In genomic region chr13:48244159-48244558, GRCh38 we compare ENCODE assay signal across 21 cellular contexts. TPM values are rescaled to one million over a fixed set of nuclear protein-coding genes. Genes with fewer than 3 reads are reported as not detected.
DNase-seq lines count a peak whose midpoint lies in the region; ATAC-seq and TF ChIP-seq lines count a peak whose summit lies in the region.
"Had no signal": no experiment of that assay in that cellular context is flagged by ENCODE, and none has a peak within 500 bp of the region (broad histone marks: within the 10 kb centered on the region; RNA-seq: fewer than 3 reads in every experiment).

No MANE protein-coding gene starts in this region.

- peak overlapping the region; percentile 65 to 81 for H3K27ac Mint-ChIP-seq in natural killer cell
- H3K27ac Mint-ChIP-seq in natural killer cell treated with Interleukin-12 subunit alpha and Interleukin-12 subunit beta and Interleukin-15 and Interleukin-18, amount 100 ng/mL, for 72 hours = no peak overlapping the region
- H3K27ac Mint-ChIP-seq in naive thymus-derived CD4-positive, alpha-beta T cell = peak overlapping the region in 5 of 9 donors; percentile 9 to 72 (median 60)
- no peak overlapping the region for H3K27ac Mint-ChIP-seq in WTC11
- H3K27ac Mint-ChIP-seq: HFFc6, IgD-negative memory B cell had no signal

- no peaks in the 10 kb centered on the region for H3K9me3 ChIP-seq in naive thymus-derived CD4-positive, alpha-beta T cell (ENCODE audit: control insufficient read depth in 2 of 3, low read length in 3 of 3)
- H3K9me3 ChIP-seq: Peyer's patch had no signal

- DNase-seq in NCI-H82 (lab: John Stamatoyannopoulos, UW) (peak; percentile 9), NCI-H82 treated with DMSO at 0.1 percent for 48 hours (lab: John Stamatoyannopoulos, UW; ENCODE audit: unreplicated experiment) (no peak), natural killer cell (no peak), WTC11 (ENCODE audit: low spot score) (no peak)
- no peak for DNase-seq in natural killer cell treated with Interleukin-12 subunit alpha and Interleukin-12 subunit beta and Interleukin-15 and Interleukin-18, amount 100 ng/mL, for 72 hours (ENCODE audit: low spot score)
- no peak for DNase-seq in naive thymus-derived CD4-positive, alpha-beta T cell
- DNase-seq: 8988T; GDM1; H7; HFFc6; MM.1S; NCI-H1092 treated with DMSO at 0.1 percent for 48 hours; NCI-H146; NCI-H2081; NCI-H446 treated with DMSO at 0.1 percent for 48 hours; NCI-H69; NK-92 treated with Interleukin-12 subunit alpha and Interleukin-12 subunit beta, amount 100 ng/mL, for 24 hours; Peyer's patch had no signal

- peaks cover 30 to 31% of the 10 kb centered on the region in 2 donors for H3K4me1 ChIP-seq in naive thymus-derived CD4-positive, alpha-beta T cell (ENCODE audit: control insufficient read depth in 2 of 2, insufficient read depth in 2 of 2, low read length in 2 of 2)

- H3K4me1 Mint-ChIP-seq in natural killer cell = peaks cover 46 to 51% of the 10 kb centered on the region in 2 donors
- H3K4me1 Mint-ChIP-seq in natural killer cell treated with Interleukin-12 subunit alpha and Interleukin-12 subunit beta and Interleukin-15 and Interleukin-18, amount 100 ng/mL, for 72 hours (ENCODE audit: low read depth in 2 of 2) = peaks cover 27 to 41% of the 10 kb centered on the region in 2 donors
- H3K4me1 Mint-ChIP-seq in naive thymus-derived CD4-positive, alpha-beta T cell = peaks cover 16 to 87% (median 65%) of the 10 kb centered on the region in 7 donors
- peaks cover 2% of the 10 kb centered on the region for H3K4me1 Mint-ChIP-seq in WTC11

- no peak for ATAC-seq in natural killer cell
- ATAC-seq in natural killer cell treated with Interleukin-12 subunit alpha and Interleukin-12 subunit beta and Interleukin-15 and Interleukin-18, amount 100 ng/mL, for 72 hours = no peak
- ATAC-seq in naive thymus-derived CD4-positive, alpha-beta T cell = no peak
- ATAC-seq in WTC11 = no peak
- no peak for ATAC-seq in GM21526 (IDR thresholded peaks at IDR 0.05; ENCODE audit: low FRiP score, unreplicated experiment)
- no peak for ATAC-seq in HG03378 (IDR thresholded peaks at IDR 0.05; ENCODE audit: unreplicated experiment)

- H3K27ac ChIP-seq in naive thymus-derived CD4-positive, alpha-beta T cell (ENCODE audit: low read depth, low read length) = peak overlapping the region; percentile 5
- H3K27ac ChIP-seq: Peyer's patch had no signal

- H3K36me3 ChIP-seq in naive thymus-derived CD4-positive, alpha-beta T cell (ENCODE audit: control insufficient read depth in 2 of 3, insufficient read depth in 3 of 3, low read length in 3 of 3) = peaks cover 0 to 12% (median 4%) of the 10 kb centered on the region in 3 experiments

- no peaks in the 10 kb centered on the region for H3K27me3 Mint-ChIP-seq in natural killer cell (ENCODE audit: low read depth in 2 of 2)
- no peaks in the 10 kb centered on the region for H3K27me3 Mint-ChIP-seq in natural killer cell treated with Interleukin-12 subunit alpha and Interleukin-12 subunit beta and Interleukin-15 and Interleukin-18, amount 100 ng/mL, for 72 hours
- H3K27me3 Mint-ChIP-seq in naive thymus-derived CD4-positive, alpha-beta T cell = no peaks in the 10 kb centered on the region
- H3K27me3 Mint-ChIP-seq in WTC11 (ENCODE audit: low read depth) = no peaks in the 10 kb centered on the region
- H3K27me3 Mint-ChIP-seq: IgD-negative memory B cell had no signal

- H3K27me3 ChIP-seq in naive thymus-derived CD4-positive, alpha-beta T cell (ENCODE audit: control insufficient read depth in 2 of 2, insufficient read depth in 2 of 2, low read length in 2 of 2) = no peaks in the 10 kb centered on the region
- H3K27me3 ChIP-seq: Peyer's patch had no signal

- H3K9me3 Mint-ChIP-seq in natural killer cell (no peaks in the 10 kb centered on the region), WTC11 (no peaks in the 10 kb centered on the region)
- no peaks in the 10 kb centered on the region for H3K9me3 Mint-ChIP-seq in natural killer cell treated with Interleukin-12 subunit alpha and Interleukin-12 subunit beta and Interleukin-15 and Interleukin-18, amount 100 ng/mL, for 72 hours
- no peaks in the 10 kb centered on the region for H3K9me3 Mint-ChIP-seq in naive thymus-derived CD4-positive, alpha-beta T cell
- H3K9me3 Mint-ChIP-seq: HFFc6, IgD-negative memory B cell had no signal

- POLR2A ChIA-PET in naive thymus-derived CD4-positive, alpha-beta T cell (lab: Charles Lee) = interaction anchor here (0.6 to 1.2 kb wide), 4 partner anchors 9 to 149 kb away, joined by 3 to 6 read pairs (median 4); partner anchors contain the start of gene MED4
- POLR2A ChIA-PET in WTC11 (lab: Charles Lee) = no interaction called here

- no peaks in the 10 kb centered on the region for H3K36me3 Mint-ChIP-seq in natural killer cell
- H3K36me3 Mint-ChIP-seq in natural killer cell treated with Interleukin-12 subunit alpha and Interleukin-12 subunit beta and Interleukin-15 and Interleukin-18, amount 100 ng/mL, for 72 hours = no peaks in the 10 kb centered on the region
- H3K36me3 Mint-ChIP-seq in naive thymus-derived CD4-positive, alpha-beta T cell = peaks cover 0 to 30% (median 14%) of the 10 kb centered on the region in 5 donors
- H3K36me3 Mint-ChIP-seq in WTC11 = no peaks in the 10 kb centered on the region

- intact Hi-C loops in natural killer cell (cut with micrococcal nuclease) = no loop called here
- intact Hi-C loops in naive thymus-derived CD4-positive, alpha-beta T cell (cut with micrococcal nuclease) = loop anchor here in 1 of 2 donors (1.0 kb wide), 1 partner anchor 9 kb away; no protein-coding TSS in a partner anchor

- CTCF ChIA-PET in naive thymus-derived CD4-positive, alpha-beta T cell (lab: Charles Lee) = no interaction called here
- CTCF ChIA-PET in WTC11 (lab: Charles Lee) = no interaction called here

- H3K4me3 Mint-ChIP-seq in natural killer cell (peak overlapping the region; percentile 45), WTC11 (no peak overlapping the region)
- no peak overlapping the region for H3K4me3 Mint-ChIP-seq in natural killer cell treated with Interleukin-12 subunit alpha and Interleukin-12 subunit beta and Interleukin-15 and Interleukin-18, amount 100 ng/mL, for 72 hours
- peak overlapping the region in 6 of 10 donors; percentile 7 to 46 (median 26) for H3K4me3 Mint-ChIP-seq in naive thymus-derived CD4-positive, alpha-beta T cell
- H3K4me3 Mint-ChIP-seq: HFFc6, IgD-negative memory B cell had no signal

- H3K4me3 ChIP-seq in naive thymus-derived CD4-positive, alpha-beta T cell (ENCODE audit: low read length) = no peak overlapping the region
- H3K4me3 ChIP-seq: Peyer's patch had no signal

- no peak for TF ChIP-seq CTCF in natural killer cell (IDR thresholded peaks at IDR 0.05)
- no peak for TF ChIP-seq CTCF in WTC11 (IDR thresholded peaks at IDR 0.05)

TF ChIP-seq in WTC11, 78 proteins besides CTCF, POLR2A, EP300 and RAD21 (continues in another document):
- TF ChIP-seq RELA (CRISPR knock-in tag; IDR thresholded peaks at IDR 0.05; ENCODE audit: borderline replicate concordance) (no peak), ZNF423 (CRISPR knock-in tag; IDR thresholded peaks at IDR 0.05) (no peak), ZNF281 (CRISPR knock-in tag; IDR thresholded peaks at IDR 0.05) (no peak), ZNF317 (CRISPR knock-in tag; IDR thresholded peaks at IDR 0.05; ENCODE audit: borderline replicate concordance, low read depth) (no peak), HMGA2 (CRISPR knock-in tag; IDR thresholded peaks at IDR 0.05) (no peak), USF2 (CRISPR knock-in tag; IDR thresholded peaks at IDR 0.05) (no peak)

RNA-seq across cellular contexts. Expression of gene ITM2B, which starts 11.2 kb away (rescaled TPM):
- total RNA-seq in natural killer cell (100 to 1,000 TPM; 305 to 387 (median 309) TPM), WTC11 (2021) (177 to 186 TPM (median 178 TPM) in 3 replicates)
- total RNA-seq in natural killer cell treated with Interleukin-12 subunit alpha and Interleukin-12 subunit beta and Interleukin-15 and Interleukin-18, amount 100 ng/mL, for 72 hours = 100 to 1,000 TPM in 1 of 2 donors, 10 to 100 TPM in 1; 97.0 to 166 TPM
- 100 to 1,000 TPM; 190 to 733 (median 412) TPM for total RNA-seq in naive thymus-derived CD4-positive, alpha-beta T cell
- polyA plus RNA-seq in naive thymus-derived CD4-positive, alpha-beta T cell = 1,000 to 10,000 TPM; 1,112 to 1,479 TPM

RNA-seq across cellular contexts. Expression of gene RB1, which starts 59.4 kb away (rescaled TPM):
- total RNA-seq in natural killer cell (10 to 100 TPM; 25.5 to 28.3 (median 26.9) TPM), WTC11 (2021) (18.4 to 22.0 TPM (median 18.8 TPM) in 3 replicates)
- 10 to 100 TPM; 36.0 to 40.3 TPM for total RNA-seq in natural killer cell treated with Interleukin-12 subunit alpha and Interleukin-12 subunit beta and Interleukin-15 and Interleukin-18, amount 100 ng/mL, for 72 hours
- 10 to 100 TPM; 18.0 to 37.1 (median 23.6) TPM for total RNA-seq in naive thymus-derived CD4-positive, alpha-beta T cell
- 10 to 100 TPM; 12.1 to 13.5 TPM for polyA plus RNA-seq in naive thymus-derived CD4-positive, alpha-beta T cell

Comparison
In these comparisons a context has a peak if more than half of its experiments do, and no peak if none do; other contexts are left out.
1. H3K27ac Mint-ChIP-seq: peak in natural killer cell (2 of 2) and naive thymus-derived CD4-positive, alpha-beta T cell (5 of 9); none in natural killer cell treated with Interleukin-12 subunit alpha and Interleukin-12 subunit beta and Interleukin-15 and Interleukin-18, amount 100 ng/mL, for 72 hours (0 of 2) and WTC11 (single experiment).
2. H3K4me3 Mint-ChIP-seq: peak in natural killer cell (single experiment) and naive thymus-derived CD4-positive, alpha-beta T cell (6 of 10); none in natural killer cell treated with Interleukin-12 subunit alpha and Interleukin-12 subunit beta and Interleukin-15 and Interleukin-18, amount 100 ng/mL, for 72 hours (single experiment) and WTC11 (single experiment).